26 cellular contexts compared by ENCODE assay signal in the genomic region with DNA sequence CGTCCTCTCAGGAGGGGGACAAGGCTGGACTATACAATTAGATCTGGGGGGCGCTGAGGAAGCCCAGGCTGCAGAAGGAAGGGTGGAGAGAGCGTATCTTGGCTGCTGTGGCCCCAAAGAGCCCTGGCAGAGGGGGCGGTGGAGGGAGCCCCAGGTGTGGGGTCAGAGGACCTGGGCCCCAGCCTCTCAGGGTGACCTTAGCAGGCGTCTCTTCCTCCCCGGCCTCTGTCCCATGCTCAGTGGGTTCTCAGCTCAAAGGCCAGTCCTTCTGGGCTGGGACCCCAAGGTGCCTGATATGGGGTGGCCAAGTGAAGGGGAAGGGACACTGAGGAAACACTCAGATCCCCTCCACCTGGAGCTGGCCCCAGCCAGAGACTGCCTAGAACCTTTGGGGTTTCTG. TPM values are rescaled to one million over a fixed set of nuclear protein-coding genes. Genes with fewer than 3 reads are reported as not detected.
"Had no signal": no experiment of that assay in that cellular context is flagged by ENCODE, and none has a peak within 500 bp of the region (broad histone marks: within the 10 kb centered on the region; RNA-seq: fewer than 3 reads in every experiment).

No MANE protein-coding gene starts in this region.

- H3K4me2 ChIP-seq: SK-N-SH had no signal

- H3K9me3 Mint-ChIP-seq: activated naive CD8-positive, alpha-beta T cell treated with anti-CD3 and anti-CD28 coated beads, Interleukin-2, amount 10 ng/mL, durations not matched to agents 7 days and 5 days had no signal

- H3K4me3 Mint-ChIP-seq: activated CD8-positive, alpha-beta T cell treated with anti-CD3 and anti-CD28 coated beads, Interleukin-2, amount 10 ng/mL, durations not matched to agents 7 days and 5 days had no signal

- DNase-seq: activated CD4-positive, alpha-beta T cell treated with anti-CD3 and anti-CD28 coated beads for 48 hours; activated CD4-positive, alpha-beta T cell treated with anti-CD3 and anti-CD28 coated beads, Interleukin-2, amount 50 U/mL, for 4 hours; activated CD4-positive, CD25-positive, alpha-beta regulatory T cell treated with anti-CD3 and anti-CD28 coated beads, Interleukin-2, amount 50 U/mL, for 72 hours; activated CD8-positive, alpha-beta memory T cell treated with anti-CD3 and anti-CD28 coated beads, Interleukin-2, amount 50 U/mL, for 48 hours; activated CD8-positive, alpha-beta T cell treated with anti-CD3 and anti-CD28 coated beads, Interleukin-2, amount 10 ng/mL, durations not matched to agents 7 days and 5 days; activated effector memory CD4-positive, alpha-beta T cell treated with Interleukin-2 at 50 U/mL for 16 hours; activated naive CD4-positive, alpha-beta T cell; activated naive CD8-positive, alpha-beta T cell treated with anti-CD3 and anti-CD28 coated beads, Interleukin-2, amount 10 ng/mL, durations not matched to agents 7 days and 5 days; activated T-cell treated with anti-CD3 and anti-CD28 coated beads, Interleukin-2, amount 50 U/mL, for 1 hour; adrenal gland; anterior cingulate cortex; cerebellar nuclear complex; MM.1S; NCI-H1105; NCI-H1436 treated with DMSO at 0.1 percent for 48 hours; NCI-H187; NCI-H2081; NCI-H510A treated with DMSO at 0.1 percent for 48 hours; NCI-H69; Peyer's patch; Right ventricle myocardium superior; SJCRH30; SK-N-SH; SW 1271 had no signal

- H3K36me3 Mint-ChIP-seq: activated naive CD8-positive, alpha-beta T cell treated with anti-CD3 and anti-CD28 coated beads, Interleukin-2, amount 10 ng/mL, durations not matched to agents 7 days and 5 days had no signal

- H3K9ac ChIP-seq: SK-N-SH had no signal

- H3K9me3 ChIP-seq: adrenal gland, Peyer's patch, SJCRH30, SK-N-SH had no signal

- H3K4me3 ChIP-seq: adrenal gland, Peyer's patch, SJCRH30 had no signal

- H3K36me3 ChIP-seq: adrenal gland, Peyer's patch, SJCRH30 had no signal

- H3K27me3 ChIP-seq: adrenal gland, Peyer's patch had no signal

- H3K27ac ChIP-seq: adrenal gland, Peyer's patch, RWPE1, SJCRH30 had no signal

- ATAC-seq: activated CD8-positive, alpha-beta T cell treated with anti-CD3 and anti-CD28 coated beads, Interleukin-2, amount 10 ng/mL, durations not matched to agents 7 days and 5 days had no signal

RNA-seq across cellular contexts. Expression of a gene that starts 1.8 kb away (rescaled TPM):
- total RNA-seq: SJCRH30 had no signal

RNA-seq across cellular contexts. Expression of a gene that starts 28.0 kb away (rescaled TPM):
- total RNA-seq: activated CD8-positive, alpha-beta T cell treated with anti-CD3 and anti-CD28 coated beads, Interleukin-2, amount 10 ng/mL, durations not matched to agents 7 days and 5 days; activated naive CD8-positive, alpha-beta T cell treated with anti-CD3 and anti-CD28 coated beads, Interleukin-2, amount 10 ng/mL, durations not matched to agents 7 days and 5 days; Peyer's patch; SJCRH30; T-helper 1 cell treated with Interleukin-12 subunit alpha and Interleukin-12 subunit beta and Interleukin-4 antibody, amounts not matched to agents 30 ng/mL and 1 ng/mL, for 36 hours had no signal

RNA-seq across cellular contexts. Expression of a gene that starts 49.8 kb away (rescaled TPM):
- total RNA-seq: activated CD8-positive, alpha-beta T cell treated with anti-CD3 and anti-CD28 coated beads, Interleukin-2, amount 10 ng/mL, durations not matched to agents 7 days and 5 days; activated naive CD8-positive, alpha-beta T cell treated with anti-CD3 and anti-CD28 coated beads, Interleukin-2, amount 10 ng/mL, durations not matched to agents 7 days and 5 days; T-helper 1 cell treated with Interleukin-12 subunit alpha and Interleukin-12 subunit beta and Interleukin-4 antibody, amounts not matched to agents 30 ng/mL and 1 ng/mL, for 36 hours had no signal

RNA-seq across cellular contexts. Expression of a gene that starts 53.8 kb away (rescaled TPM):
- total RNA-seq: activated CD8-positive, alpha-beta T cell treated with anti-CD3 and anti-CD28 coated beads, Interleukin-2, amount 10 ng/mL, durations not matched to agents 7 days and 5 days; activated naive CD8-positive, alpha-beta T cell treated with anti-CD3 and anti-CD28 coated beads, Interleukin-2, amount 10 ng/mL, durations not matched to agents 7 days and 5 days; T-helper 1 cell treated with Interleukin-12 subunit alpha and Interleukin-12 subunit beta and Interleukin-4 antibody, amounts not matched to agents 30 ng/mL and 1 ng/mL, for 36 hours had no signal
